8 cellular contexts compared by ENCODE assay signal in genomic region chr7:151225948-151226510, GRCh38. TPM values are rescaled to one million over a fixed set of nuclear protein-coding genes. Genes with fewer than 3 reads are reported as not detected.
DNase-seq lines count a peak whose midpoint lies in the region; ATAC-seq and TF ChIP-seq lines count a peak whose summit lies in the region.

No MANE protein-coding gene starts in this region.

- no peak for TF ChIP-seq CTCF in GM06990 (IDR thresholded peaks at IDR 0.05; ENCODE audit: insufficient read depth, low read length, poor library complexity, severe bottlenecking)
- no peak for TF ChIP-seq CTCF in esophagus squamous epithelium (IDR thresholded peaks at IDR 0.05)
- no peak for TF ChIP-seq CTCF in prostate gland (IDR thresholded peaks at IDR 0.05)

- 44 to 50% methylated on average over 8 of the region's 8 CpGs for WGBS in esophagus squamous epithelium, 2 donors
- 58% methylated on average over 8 of the region's 8 CpGs for WGBS in prostate gland

- H3K9me3 ChIP-seq in esophagus squamous epithelium = no peaks in the 10 kb centered on the region
- no peaks in the 10 kb centered on the region for H3K9me3 ChIP-seq in prostate gland

- intact Hi-C loops in esophagus squamous epithelium (cut with DNase I) (no loop called here), prostate gland (cut with DNase I) (no loop called here)

- H3K36me3 ChIP-seq in GM06990 (ENCODE audit: control insufficient read depth, insufficient read depth, low read length) (peaks cover 13% of the 10 kb centered on the region), esophagus squamous epithelium (peaks cover 10 to 47% (median 28%) of the 10 kb centered on the region in 3 donors), prostate gland (peaks cover 7 to 12% of the 10 kb centered on the region in 2 donors)

- H3K27me3 ChIP-seq in GM06990 (replicated peaks; ENCODE audit: control insufficient read depth, insufficient read depth, low read length) (no peaks in the 10 kb centered on the region), esophagus squamous epithelium (no peaks in the 10 kb centered on the region), prostate gland (replicated peaks; ENCODE audit: insufficient read depth) (no peaks in the 10 kb centered on the region)

- H3K27ac ChIP-seq in esophagus squamous epithelium = peak overlapping the region in 2 of 4 donors; percentile 83 to 91
- no peak overlapping the region for H3K27ac ChIP-seq in prostate gland

- H3K4me3 ChIP-seq in GM06990 (replicated peaks; ENCODE audit: low read depth, low read length) (peak overlapping the region; percentile 92), esophagus squamous epithelium (peak overlapping the region; percentile 65 to 94 (median 82)), prostate gland (peak overlapping the region; percentile 55 to 72)

- H3K4me1 ChIP-seq in esophagus squamous epithelium (peaks cover 17 to 32% (median 19%) of the 10 kb centered on the region in 3 donors), prostate gland (replicated peaks) (peaks cover 6% of the 10 kb centered on the region)

- no peak for DNase-seq in GM06990 (ENCODE audit: extremely low read depth, insufficient read length)
- peak; percentile 79 for DNase-seq in RKO (ENCODE audit: low spot score)
- no peak for DNase-seq in esophagus squamous epithelium (lab: John Stamatoyannopoulos, UW)
- DNase-seq in prostate gland (ENCODE audit: low spot score) = no peak
- no peak for DNase-seq in NCI-H82 (lab: John Stamatoyannopoulos, UW)
- DNase-seq in NCI-H146 treated with DMSO at 0.1 percent for 48 hours (lab: John Stamatoyannopoulos, UW; ENCODE audit: unreplicated experiment) = no peak

- TF ChIP-seq POLR2A in esophagus squamous epithelium (IDR thresholded peaks at IDR 0.05) (no peak), prostate gland (IDR thresholded peaks at IDR 0.05) (no peak)

- ATAC-seq in GM19035 (IDR thresholded peaks at IDR 0.05; ENCODE audit: unreplicated experiment) (no peak), HG03135 (IDR thresholded peaks at IDR 0.05; ENCODE audit: unreplicated experiment) (no peak)

RNA-seq across cellular contexts. Expression of gene ABCF2, which starts 1.0 kb away (rescaled TPM):
- 10 to 100 TPM; 27.0 to 44.7 (median 40.5) TPM for total RNA-seq in esophagus squamous epithelium
- 10 to 100 TPM; 23.3 to 33.3 TPM for total RNA-seq in prostate gland

RNA-seq across cellular contexts. Expression of gene CHPF2, which starts 6.3 kb away (rescaled TPM):
- total RNA-seq in esophagus squamous epithelium (10 to 100 TPM; 21.8 to 23.5 (median 22.3) TPM), prostate gland (10 to 100 TPM; 40.2 to 72.9 TPM)

RNA-seq across cellular contexts. Expression of gene H2BK1, which starts 15.7 kb away (rescaled TPM):
- not detected for total RNA-seq in esophagus squamous epithelium
- 1 to 10 TPM in 1 of 2 donors, not detected in 1; 3.0 TPM for total RNA-seq in prostate gland

RNA-seq across cellular contexts. Expression of gene SMARCD3, which starts 22.5 kb away (rescaled TPM):
- total RNA-seq in esophagus squamous epithelium (10 to 100 TPM in 1 of 4 donors, 1 to 10 TPM in 3; 2.5 to 11.6 (median 6.3) TPM), prostate gland (100 to 1,000 TPM in 1 of 2 donors, 10 to 100 TPM in 1; 35.6 to 108 TPM)

RNA-seq across cellular contexts. Expression of gene ASB10, which starts 39.0 kb away (rescaled TPM):
- total RNA-seq in esophagus squamous epithelium (not detected), prostate gland (not detected)
